ENCODE assay signal across 9 cellular contexts in the genomic region with DNA sequence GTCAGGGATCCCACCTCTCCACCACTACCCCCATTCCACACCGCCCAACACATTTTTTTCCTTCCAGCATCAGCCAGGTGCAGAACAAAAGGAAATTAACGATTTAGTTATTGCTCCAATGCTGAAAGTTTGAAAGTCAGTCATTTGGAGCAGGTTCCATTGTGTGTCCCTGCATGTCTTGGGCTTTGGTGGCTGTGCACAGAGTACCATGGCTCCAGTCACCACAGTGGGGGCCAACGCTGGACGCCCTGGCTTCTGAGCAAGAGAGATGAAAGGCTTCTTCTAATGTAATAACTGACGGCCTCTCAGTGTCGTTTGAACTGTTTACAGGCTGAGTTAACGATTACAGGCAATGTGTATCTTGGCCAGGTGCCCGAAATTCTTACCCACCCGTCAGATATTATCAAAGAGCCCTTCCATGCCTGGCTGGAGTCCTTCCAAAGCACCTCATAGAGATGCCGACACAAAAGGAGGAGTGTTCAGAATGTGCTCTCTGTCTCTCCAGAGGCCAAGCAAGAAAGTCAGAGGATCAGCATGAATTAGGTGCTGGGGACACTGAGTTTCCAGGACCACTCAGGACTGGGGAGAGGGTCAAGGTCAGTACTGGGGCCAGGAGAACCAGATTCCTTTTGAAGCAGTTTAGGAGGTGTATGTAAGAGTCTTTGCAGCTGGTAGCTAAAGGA. TPM values are rescaled to one million over a fixed set of nuclear protein-coding genes. Genes with fewer than 3 reads are reported as not detected.
A peak's percentile ranks its signal among the peaks of the same experiment; 100 is the strongest.
DNase-seq lines count a peak whose midpoint lies in the region; ATAC-seq, FAIRE-seq and TF ChIP-seq lines count a peak whose summit lies in the region.
"Had no signal": no experiment of that assay in that cellular context is flagged by ENCODE, and none has a peak within 500 bp of the region (broad histone marks: within the 10 kb centered on the region; RNA-seq: fewer than 3 reads in every experiment).

No MANE protein-coding gene starts in this region.

- H3K27me3 Mint-ChIP-seq in nephron (ENCODE audit: low read depth) = no peaks in the 10 kb centered on the region
- no peaks in the 10 kb centered on the region for H3K27me3 Mint-ChIP-seq in CD8-positive, alpha-beta memory T cell

- FAIRE-seq in GM12891 (lab: Jason Lieb, UNC) = no peak

- H3K27ac ChIP-seq in HEK293 (ENCODE audit: extremely low read depth, low read depth, low read length) (peak overlapping the region; percentile 59), brain microvascular endothelial cell (no peak overlapping the region)
- no peak overlapping the region for H3K27ac ChIP-seq in CD8-positive, alpha-beta memory T cell (ENCODE audit: low read depth, low read length)

- in situ Hi-C loops in brain microvascular endothelial cell (cut with HindIII; ENCODE audit: low pct_ligation_motif_present, low sequenced_read_pairs) = no loop called here

- no peaks in the 10 kb centered on the region for H3K36me3 ChIP-seq in HEK293 (ENCODE audit: control insufficient read depth in 2 of 2, insufficient read depth in 1 of 2, low read length in 2 of 2)
- H3K36me3 ChIP-seq in brain microvascular endothelial cell (replicated peaks) = no peaks in the 10 kb centered on the region
- no peaks in the 10 kb centered on the region for H3K36me3 ChIP-seq in CD8-positive, alpha-beta memory T cell (ENCODE audit: insufficient read depth, low read length)

- no peak for ATAC-seq in activated CD4-positive, CD25-positive, alpha-beta regulatory T cell treated with anti-CD3 and anti-CD28 coated beads, Interleukin-2, amount 50 U/mL, for 24 hours

- TF ChIP-seq POLR2A in GM12891 (IDR thresholded peaks at IDR 0.05; ENCODE audit: low read depth, low read length) = no peak

- H3K27ac Mint-ChIP-seq in nephron = peak overlapping the region; percentile 90 to 94 (median 93)
- no peak overlapping the region for H3K27ac Mint-ChIP-seq in CD8-positive, alpha-beta memory T cell

- H3K4me3 ChIP-seq in HEK293 (ENCODE audit: low read depth, low read length) (peak overlapping the region; percentile 15), brain microvascular endothelial cell (ENCODE audit: low read depth, low read length) (no peak overlapping the region)
- no peak overlapping the region for H3K4me3 ChIP-seq in CD8-positive, alpha-beta memory T cell (ENCODE audit: low read length)

- H3K9me3 Mint-ChIP-seq in nephron = no peaks in the 10 kb centered on the region
- H3K9me3 Mint-ChIP-seq in CD8-positive, alpha-beta memory T cell = no peaks in the 10 kb centered on the region

- H3K36me3 Mint-ChIP-seq in nephron (ENCODE audit: low read depth) = no peaks in the 10 kb centered on the region
- peaks cover 0 to 11% (median 3%) of the 10 kb centered on the region in 3 donors for H3K36me3 Mint-ChIP-seq in CD8-positive, alpha-beta memory T cell

- H3K27me3 ChIP-seq in brain microvascular endothelial cell (replicated peaks) = peaks cover 9% of the 10 kb centered on the region
- no peaks in the 10 kb centered on the region for H3K27me3 ChIP-seq in CD8-positive, alpha-beta memory T cell (ENCODE audit: insufficient read depth, low read length, poor library complexity, severe bottlenecking)

- POLR2A ChIA-PET in HEK293 (lab: Yijun Ruan, JAX) = interaction anchor here (1.0 to 5.0 kb wide), 2 partner anchors 25 to 39 kb away, joined by 3 to 36 read pairs; a partner anchor contains a TSS
- POLR2A ChIA-PET in CD8-positive, alpha-beta memory T cell (lab: Charles Lee) = no interaction called here

- no peak for TF ChIP-seq CTCF in HEK293 (tag by site-specific recombination; IDR thresholded peaks at IDR 0.05)
- no peak for TF ChIP-seq CTCF in brain microvascular endothelial cell (IDR thresholded peaks at IDR 0.05; ENCODE audit: low read depth, low read length, missing control alignments)
- TF ChIP-seq CTCF in nephron (IDR thresholded peaks at IDR 0.05; ENCODE audit: unreplicated experiment in 3 of 3) = no peak

- peaks cover 44% of the 10 kb centered on the region for H3K4me1 ChIP-seq in HEK293 (ENCODE audit: control insufficient read depth, insufficient read depth, low read length)
- no peaks in the 10 kb centered on the region for H3K4me1 ChIP-seq in CD8-positive, alpha-beta memory T cell (ENCODE audit: insufficient read depth, low read length)

- CTCF ChIA-PET in HEK293 (lab: Yijun Ruan, JAX) = interaction anchor here (0.9 to 4.4 kb wide), 2 partner anchors 22 to 26 kb away, joined by 3 to 18 read pairs; a partner anchor contains a TSS
- CTCF ChIA-PET in CD8-positive, alpha-beta memory T cell (lab: Charles Lee) = no interaction called here

- peak; percentile 92 for DNase-seq in NCI-H2196 treated with DMSO at 0.1 percent for 48 hours (lab: John Stamatoyannopoulos, UW; ENCODE audit: unreplicated experiment)
- peak; percentile 30 for DNase-seq in brain microvascular endothelial cell
- DNase-seq in GM12891 (ENCODE audit: insufficient read length, low spot score) = no peak
- no peak for DNase-seq in CD8-positive, alpha-beta memory T cell
- DNase-seq in iPS-NIHi7 (ENCODE audit: extremely low spot score) = no peak
- DNase-seq: glutamatergic neuron had no signal

- peaks cover 23% of the 10 kb centered on the region for H3K4me1 Mint-ChIP-seq in nephron
- peaks cover 0 to 18% (median 8%) of the 10 kb centered on the region in 3 donors for H3K4me1 Mint-ChIP-seq in CD8-positive, alpha-beta memory T cell

- H3K4me3 Mint-ChIP-seq in nephron = peak overlapping the region in 1 of 3 experiments; percentile 11
- H3K4me3 Mint-ChIP-seq in CD8-positive, alpha-beta memory T cell = no peak overlapping the region

- H3K9me3 ChIP-seq in HEK293 (ENCODE audit: control insufficient read depth, insufficient read depth, low read depth, low read length) = no peaks in the 10 kb centered on the region
- H3K9me3 ChIP-seq in CD8-positive, alpha-beta memory T cell (ENCODE audit: low read length) = no peaks in the 10 kb centered on the region

TF ChIP-seq in HEK293, 187 proteins besides CTCF, POLR2A, EP300 and RAD21 (continues in another document):
- TF ChIP-seq ZBTB1 (tag by site-specific recombination; IDR thresholded peaks at IDR 0.05) (0 out of 2 replicates have a peak, but pooled peaks have one; percentile 36), ZNF777 (tag by site-specific recombination; IDR thresholded peaks at IDR 0.05; ENCODE audit: borderline replicate concordance) (no peak), GLIS2 (tag by site-specific recombination; IDR thresholded peaks at IDR 0.05) (peak; percentile 92), EGR2 (tag by site-specific recombination; IDR thresholded peaks at IDR 0.05; ENCODE audit: low read depth) (0 out of 2 replicates have a peak, but pooled peaks have one; percentile 13), RBAK (tag by site-specific recombination; IDR thresholded peaks at IDR 0.05) (no peak), ZFHX2 (tag by site-specific recombination; conservative IDR thresholded peaks at IDR 0.05) (no peak)
- TF ChIP-seq, protein P1, sequence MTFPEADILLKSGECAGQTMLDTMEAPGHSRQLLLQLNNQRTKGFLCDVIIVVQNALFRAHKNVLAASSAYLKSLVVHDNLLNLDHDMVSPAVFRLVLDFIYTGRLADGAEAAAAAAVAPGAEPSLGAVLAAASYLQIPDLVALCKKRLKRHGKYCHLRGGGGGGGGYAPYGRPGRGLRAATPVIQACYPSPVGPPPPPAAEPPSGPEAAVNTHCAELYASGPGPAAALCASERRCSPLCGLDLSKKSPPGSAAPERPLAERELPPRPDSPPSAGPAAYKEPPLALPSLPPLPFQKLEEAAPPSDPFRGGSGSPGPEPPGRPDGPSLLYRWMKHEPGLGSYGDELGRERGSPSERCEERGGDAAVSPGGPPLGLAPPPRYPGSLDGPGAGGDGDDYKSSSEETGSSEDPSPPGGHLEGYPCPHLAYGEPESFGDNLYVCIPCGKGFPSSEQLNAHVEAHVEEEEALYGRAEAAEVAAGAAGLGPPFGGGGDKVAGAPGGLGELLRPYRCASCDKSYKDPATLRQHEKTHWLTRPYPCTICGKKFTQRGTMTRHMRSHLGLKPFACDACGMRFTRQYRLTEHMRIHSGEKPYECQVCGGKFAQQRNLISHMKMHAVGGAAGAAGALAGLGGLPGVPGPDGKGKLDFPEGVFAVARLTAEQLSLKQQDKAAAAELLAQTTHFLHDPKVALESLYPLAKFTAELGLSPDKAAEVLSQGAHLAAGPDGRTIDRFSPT (tag by site-specific recombination; IDR thresholded peaks at IDR 0.05) = no peak

TF ChIP-seq in GM12891, 5 proteins besides CTCF, POLR2A, EP300 and RAD21:
- no peak for TF ChIP-seq PAX5 (IDR thresholded peaks at IDR 0.05; ENCODE audit: insufficient read depth, low read length, severe bottlenecking)
- TF ChIP-seq POLR2AphosphoS5 (IDR thresholded peaks at IDR 0.05; ENCODE audit: low read depth, low read length) = no peak
- TF ChIP-seq TAF1 (IDR thresholded peaks at IDR 0.05; ENCODE audit: low read depth, low read length) = no peak
- no peak for TF ChIP-seq SPI1 (IDR thresholded peaks at IDR 0.05; ENCODE audit: low read depth, low read length)
- TF ChIP-seq POU2F2 (IDR thresholded peaks at IDR 0.05; ENCODE audit: low read depth, low read length) = no peak

RNA-seq across cellular contexts. Expression of a gene that starts 25.9 kb away (rescaled TPM):
- polyA plus RNA-seq in GM12891 (2012; ENCODE audit: low read depth, missing spikeins) = 1.9 TPM
- 1 to 10 TPM in 1 of 2 experiments, under 1 TPM in 1; 0.47 to 1.2 TPM for total RNA-seq in CD8-positive, alpha-beta memory T cell
- polyA plus RNA-seq in CD8-positive, alpha-beta memory T cell = 1.4 TPM

RNA-seq across cellular contexts. Expression of a gene that starts 39.4 kb away (rescaled TPM):
- polyA plus RNA-seq in GM12891 (2012; ENCODE audit: low read depth, missing spikeins) = 122 TPM
- 100 to 1,000 TPM; 145 to 149 TPM for total RNA-seq in CD8-positive, alpha-beta memory T cell
- polyA plus RNA-seq in CD8-positive, alpha-beta memory T cell = 97.5 TPM

Comparison
In these comparisons a context has a peak if more than half of its experiments do, and no peak if none do; other contexts are left out.
1. DNase-seq: peak in NCI-H2196 treated with DMSO at 0.1 percent for 48 hours (single experiment) and brain microvascular endothelial cell (single experiment); none in GM12891 (single experiment), CD8-positive, alpha-beta memory T cell (0 of 5) and iPS-NIHi7 (single experiment).
2. H3K27ac Mint-ChIP-seq: peak in nephron (3 of 3); none in CD8-positive, alpha-beta memory T cell (0 of 8).